Comparison of ENCODE assay signal across 20 cellular contexts in genomic region chr6:2558861-2559811, GRCh38.
"Had no signal": no experiment of that assay in that cellular context is flagged by ENCODE, and none has a peak within 500 bp of the region (broad histone marks: within the 10 kb centered on the region; RNA-seq: fewer than 3 reads in every experiment).

No MANE protein-coding gene starts in this region.

- DNase-seq: activated CD4-positive, alpha-beta T cell treated with anti-CD3 and anti-CD28 coated beads, Interleukin-2, amount 10 ng/mL, durations not matched to agents 7 days and 5 days; activated CD4-positive, CD25-positive, alpha-beta regulatory T cell; activated CD8-positive, alpha-beta T cell treated with anti-CD3 and anti-CD28 coated beads, Interleukin-2, amount 10 ng/mL, durations not matched to agents 7 days and 5 days; activated naive CD4-positive, alpha-beta T cell treated with anti-CD3 and anti-CD28 coated beads for 36 hours; activated T-cell treated with anti-CD3 and anti-CD28 coated beads, Interleukin-2, amount 50 U/mL, for 24 hours; brain microvascular endothelial cell; effector CD4-positive, alpha-beta T cell; heart right ventricle; left lung; midbrain; psoas muscle; stimulated activated CD8-positive, alpha-beta memory T cell treated with anti-CD3 and anti-CD28 coated beads, Interleukin-4, amount 100 ng/mL, for 48 hours; stimulated activated naive CD4-positive, alpha-beta T cell treated with Interleukin-2 at 50 U/mL for 16 hours; T-cell; T1000; thyroid gland had no signal

- H3K27ac Mint-ChIP-seq: activated CD4-positive, alpha-beta T cell treated with anti-CD3 and anti-CD28 coated beads, Interleukin-2, amount 10 ng/mL, durations not matched to agents 7 days and 5 days; activated CD8-positive, alpha-beta T cell treated with anti-CD3 and anti-CD28 coated beads, Interleukin-2, amount 10 ng/mL, durations not matched to agents 7 days and 5 days; activated naive CD4-positive, alpha-beta T cell treated with anti-CD3 and anti-CD28 coated beads for 36 hours; activated T-cell treated with anti-CD3 and anti-CD28 coated beads, Interleukin-2, amount 50 U/mL, for 24 hours; activated T-helper 2 cell treated with anti-CD3 and anti-CD28 coated beads, Interferon-gamma antibody, Interleukin-2, Interleukin-4, amounts not matched to agents 10 μg/mL and 5 μg/mL and 100 μg/mL, durations not matched to agents 14 hours and 24 hours and 36 hours; T-cell had no signal

- ATAC-seq: activated CD8-positive, alpha-beta T cell treated with anti-CD3 and anti-CD28 coated beads, Interleukin-2, amount 10 ng/mL, durations not matched to agents 7 days and 5 days; gastroesophageal sphincter; heart right ventricle; left lung; psoas muscle; SK-N-SH treated with all-trans-retinoic acid at 6 μM for 48 hours; T-cell had no signal

- H3K9me3 Mint-ChIP-seq: activated CD4-positive, alpha-beta T cell treated with anti-CD3 and anti-CD28 coated beads, Interleukin-2, amount 10 ng/mL, durations not matched to agents 7 days and 5 days; activated naive CD4-positive, alpha-beta T cell treated with anti-CD3 and anti-CD28 coated beads for 36 hours; activated T-cell treated with anti-CD3 and anti-CD28 coated beads, Interleukin-2, amount 50 U/mL, for 24 hours; activated T-helper 2 cell treated with anti-CD3 and anti-CD28 coated beads, Interferon-gamma antibody, Interleukin-2, Interleukin-4, amounts not matched to agents 10 μg/mL and 5 μg/mL and 100 μg/mL, durations not matched to agents 14 hours and 24 hours and 36 hours; central memory CD8-positive, alpha-beta T cell; T-cell had no signal

- H3K36me3 Mint-ChIP-seq: T-cell had no signal

- H3K4me3 ChIP-seq: gastroesophageal sphincter, heart right ventricle, left lung, psoas muscle, thyroid gland had no signal

- H3K27ac ChIP-seq: brain microvascular endothelial cell, gastroesophageal sphincter, heart right ventricle, left lung, psoas muscle, thyroid gland had no signal

- H3K4me1 ChIP-seq: psoas muscle, thyroid gland had no signal

- H3K27me3 ChIP-seq: brain microvascular endothelial cell, gastroesophageal sphincter, heart right ventricle, left lung, thyroid gland had no signal

- H3K36me3 ChIP-seq: brain microvascular endothelial cell, gastroesophageal sphincter, heart right ventricle, left lung, thyroid gland had no signal

- H3K9me3 ChIP-seq: gastroesophageal sphincter, heart right ventricle, left lung, psoas muscle, thyroid gland had no signal

- H3K4me3 Mint-ChIP-seq: activated CD4-positive, alpha-beta T cell treated with anti-CD3 and anti-CD28 coated beads, Interleukin-2, amount 10 ng/mL, durations not matched to agents 7 days and 5 days; activated CD8-positive, alpha-beta T cell treated with anti-CD3 and anti-CD28 coated beads, Interleukin-2, amount 10 ng/mL, durations not matched to agents 7 days and 5 days; activated naive CD4-positive, alpha-beta T cell treated with anti-CD3 and anti-CD28 coated beads for 36 hours; activated T-cell treated with anti-CD3 and anti-CD28 coated beads, Interleukin-2, amount 50 U/mL, for 24 hours; central memory CD8-positive, alpha-beta T cell; T-cell had no signal
